ENCODE assay signal across 2 cellular contexts in genomic region chr6:116461075-116461474, GRCh38.
TF ChIP-seq lines count a peak whose summit lies in the region.

TSS of gene CALHM6 (plus strand) at chr6:116461375. CDS start at chr6:116461930, 555 bp downstream.

TF ChIP-seq in endothelial cell of umbilical vein, 7 proteins besides CTCF, POLR2A, EP300 and RAD21 (continued from another document):
- TF ChIP-seq JUN (IDR thresholded peaks at IDR 0.05; ENCODE audit: borderline replicate concordance, insufficient read depth, insufficient read length, low read depth) (no peak), POLR2AphosphoS5 (IDR thresholded peaks at IDR 0.05; ENCODE audit: insufficient read depth, low read depth, low read length) (no peak), GATA2 (IDR thresholded peaks at IDR 0.05; ENCODE audit: insufficient read depth, insufficient read length, low read depth, low read length) (no peak), MYC (IDR thresholded peaks at IDR 0.05; ENCODE audit: low read depth, low read length) (no peak), MAX (IDR thresholded peaks at IDR 0.05; ENCODE audit: insufficient read depth, insufficient read length) (no peak), EZH2 (IDR thresholded peaks at IDR 0.05; ENCODE audit: borderline replicate concordance, low read depth, low read length, severe bottlenecking) (no peak)

TF ChIP-seq in neural cell, 6 proteins besides CTCF, POLR2A, EP300 and RAD21 (continued from another document):
- no peak for TF ChIP-seq MXI1 (conservative IDR thresholded peaks at IDR 0.05; ENCODE audit: poor library complexity, severe bottlenecking)
- no peak for TF ChIP-seq POLR2AphosphoS5 (IDR thresholded peaks at IDR 0.05)
- TF ChIP-seq, protein P1, sequence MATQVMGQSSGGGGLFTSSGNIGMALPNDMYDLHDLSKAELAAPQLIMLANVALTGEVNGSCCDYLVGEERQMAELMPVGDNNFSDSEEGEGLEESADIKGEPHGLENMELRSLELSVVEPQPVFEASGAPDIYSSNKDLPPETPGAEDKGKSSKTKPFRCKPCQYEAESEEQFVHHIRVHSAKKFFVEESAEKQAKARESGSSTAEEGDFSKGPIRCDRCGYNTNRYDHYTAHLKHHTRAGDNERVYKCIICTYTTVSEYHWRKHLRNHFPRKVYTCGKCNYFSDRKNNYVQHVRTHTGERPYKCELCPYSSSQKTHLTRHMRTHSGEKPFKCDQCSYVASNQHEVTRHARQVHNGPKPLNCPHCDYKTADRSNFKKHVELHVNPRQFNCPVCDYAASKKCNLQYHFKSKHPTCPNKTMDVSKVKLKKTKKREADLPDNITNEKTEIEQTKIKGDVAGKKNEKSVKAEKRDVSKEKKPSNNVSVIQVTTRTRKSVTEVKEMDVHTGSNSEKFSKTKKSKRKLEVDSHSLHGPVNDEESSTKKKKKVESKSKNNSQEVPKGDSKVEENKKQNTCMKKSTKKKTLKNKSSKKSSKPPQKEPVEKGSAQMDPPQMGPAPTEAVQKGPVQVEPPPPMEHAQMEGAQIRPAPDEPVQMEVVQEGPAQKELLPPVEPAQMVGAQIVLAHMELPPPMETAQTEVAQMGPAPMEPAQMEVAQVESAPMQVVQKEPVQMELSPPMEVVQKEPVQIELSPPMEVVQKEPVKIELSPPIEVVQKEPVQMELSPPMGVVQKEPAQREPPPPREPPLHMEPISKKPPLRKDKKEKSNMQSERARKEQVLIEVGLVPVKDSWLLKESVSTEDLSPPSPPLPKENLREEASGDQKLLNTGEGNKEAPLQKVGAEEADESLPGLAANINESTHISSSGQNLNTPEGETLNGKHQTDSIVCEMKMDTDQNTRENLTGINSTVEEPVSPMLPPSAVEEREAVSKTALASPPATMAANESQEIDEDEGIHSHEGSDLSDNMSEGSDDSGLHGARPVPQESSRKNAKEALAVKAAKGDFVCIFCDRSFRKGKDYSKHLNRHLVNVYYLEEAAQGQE (IDR thresholded peaks at IDR 0.05; ENCODE audit: borderline replicate concordance) = no peak
- no peak for TF ChIP-seq EZH2 (IDR thresholded peaks at IDR 0.05; ENCODE audit: borderline replicate concordance, insufficient read depth, low read length, poor library complexity, severe bottlenecking)
